ENCODE assay signal across 15 cellular contexts in the genomic region with DNA sequence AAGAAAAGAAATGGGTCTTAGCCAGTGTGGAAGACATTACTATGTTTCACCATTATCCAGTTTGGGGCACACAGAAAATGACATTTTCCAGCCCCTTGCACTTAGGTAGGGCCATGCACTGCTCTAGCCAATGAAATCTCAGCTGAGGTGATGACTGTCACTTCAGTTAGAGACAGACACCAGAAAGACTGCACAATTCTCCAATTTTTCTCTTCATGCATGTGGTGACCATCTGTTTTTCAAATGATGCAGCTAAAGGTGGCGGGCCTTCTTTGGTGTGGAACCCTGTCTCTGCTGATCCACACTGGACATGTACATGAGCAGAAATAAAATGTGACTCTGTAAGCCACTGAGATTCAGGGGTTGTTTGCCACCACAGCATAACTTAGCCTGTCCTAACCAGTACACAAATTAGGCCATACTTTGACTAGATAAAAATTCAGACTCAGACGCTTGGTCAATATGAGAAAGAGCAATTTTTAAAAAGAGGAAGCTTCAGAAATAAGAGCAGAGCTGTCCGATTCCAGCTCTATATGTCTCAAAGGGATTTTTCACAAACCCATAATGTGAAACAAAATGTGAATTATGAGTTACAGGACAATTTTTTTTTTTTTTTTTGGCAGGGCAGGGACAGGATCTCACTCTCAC. TPM values are rescaled to one million over a fixed set of nuclear protein-coding genes. Genes with fewer than 3 reads are reported as not detected.
DNase-seq lines count a peak whose midpoint lies in the region; ATAC-seq, FAIRE-seq and TF ChIP-seq lines count a peak whose summit lies in the region.
"Had no signal": no experiment of that assay in that cellular context is flagged by ENCODE, and none has a peak within 500 bp of the region (broad histone marks: within the 10 kb centered on the region; RNA-seq: fewer than 3 reads in every experiment).

No MANE protein-coding gene starts in this region.

- H3F3A ChIP-seq in smooth muscle cell (ENCODE audit: low read depth) = no peaks in the 10 kb centered on the region

- peak; percentile 76 for FAIRE-seq in GM12892 (lab: Jason Lieb, UNC)
- FAIRE-seq: TTC549 had no signal

- H3K9me3 ChIP-seq in smooth muscle cell (replicated peaks; ENCODE audit: low read depth) = no peaks in the 10 kb centered on the region

- no peak overlapping the region for H3K4me2 ChIP-seq in smooth muscle cell

- H4K20me1 ChIP-seq in smooth muscle cell (ENCODE audit: low read depth) = no peaks in the 10 kb centered on the region

- DNase-seq in GM12892 (ENCODE audit: insufficient read length) = peak; percentile 23
- no peak for DNase-seq in activated CD8-positive, alpha-beta memory T cell treated with anti-CD3 and anti-CD28 coated beads for 24 hours
- no peak for DNase-seq in smooth muscle cell (lab: John Stamatoyannopoulos, UW; ENCODE audit: unreplicated experiment)
- no peak for DNase-seq in activated gamma-delta T cell (lab: John Stamatoyannopoulos, UW)
- DNase-seq: activated naive CD8-positive, alpha-beta T cell treated with anti-CD3 and anti-CD28 coated beads for 36 hours; left ventricle myocardium superior; natural killer cell; NCI-H510A treated with DMSO at 0.1 percent for 48 hours; stimulated activated CD4-positive, alpha-beta T cell treated with anti-CD3 and anti-CD28 coated beads, Interleukin-1b, Interleukin-23, amount 100 ng/mL, for 48 hours had no signal

- H3K27me3 ChIP-seq in smooth muscle cell (ENCODE audit: low read depth) = no peaks in the 10 kb centered on the region

- no peak overlapping the region for H3K9ac ChIP-seq in smooth muscle cell (ENCODE audit: low read depth)

- peak overlapping the region; percentile 54 for H3K27ac ChIP-seq in cingulate gyrus (ENCODE audit: low read depth, low read length)
- H3K27ac ChIP-seq in smooth muscle cell (ENCODE audit: low read depth) = no peak overlapping the region

- no peak for TF ChIP-seq POLR2A in GM12892 (IDR thresholded peaks at IDR 0.05; ENCODE audit: low read depth, low read length)

- no peaks in the 10 kb centered on the region for H3K36me3 ChIP-seq in smooth muscle cell (ENCODE audit: low read depth)

- ATAC-seq in GM21723 (IDR thresholded peaks at IDR 0.05; ENCODE audit: unreplicated experiment) (peak; percentile 63), HG03565 (IDR thresholded peaks at IDR 0.05; ENCODE audit: unreplicated experiment) (peak; percentile 52), GM19324 (IDR thresholded peaks at IDR 0.05; ENCODE audit: low FRiP score, unreplicated experiment) (no peak)
- ATAC-seq: left ventricle myocardium superior, natural killer cell, Right ventricle myocardium inferior had no signal

- H2AFZ ChIP-seq in smooth muscle cell (ENCODE audit: low read depth) = no peak overlapping the region

- H3K4me1 ChIP-seq in smooth muscle cell (ENCODE audit: low read depth) = no peaks in the 10 kb centered on the region

- no peak overlapping the region for H3K4me3 ChIP-seq in smooth muscle cell

- no peaks in the 10 kb centered on the region for H3K79me2 ChIP-seq in smooth muscle cell (ENCODE audit: low read depth)

- TF ChIP-seq CTCF in smooth muscle cell (IDR thresholded peaks at IDR 0.05; ENCODE audit: borderline replicate concordance, insufficient read depth, poor library complexity, severe bottlenecking) = no peak

- WGBS in smooth muscle cell (ENCODE audit: low lambda C conversion rate) = 100% methylated on average over 3 of the region's 3 CpGs

RNA-seq across cellular contexts. Expression of a gene that starts 6.7 kb away (rescaled TPM):
- 1.6 TPM for polyA plus RNA-seq in GM12892 (2012; ENCODE audit: missing spikeins)
- total RNA-seq in smooth muscle cell = 4.5 and 8.6 TPM in 2 replicates
- polyA plus RNA-seq in smooth muscle cell = 2.6 and 4.7 TPM in 2 replicates

RNA-seq across cellular contexts. Expression of a gene that starts 7.2 kb away (rescaled TPM):
- 62.5 TPM for polyA plus RNA-seq in GM12892 (2012; ENCODE audit: missing spikeins)
- 155 and 161 TPM in 2 replicates for total RNA-seq in smooth muscle cell
- polyA plus RNA-seq in smooth muscle cell = 49.4 and 57.5 TPM in 2 replicates

RNA-seq across cellular contexts. Expression of a gene that starts 55.5 kb away (rescaled TPM):
- polyA plus RNA-seq in GM12892 (2012; ENCODE audit: missing spikeins) = not detected
- total RNA-seq in smooth muscle cell = not detected in 2 replicates
- 1.5 TPM in 1 of 2 replicates, not detected in the other for polyA plus RNA-seq in smooth muscle cell
- total RNA-seq: activated naive CD8-positive, alpha-beta T cell treated with anti-CD3 and anti-CD28 coated beads for 36 hours; natural killer cell had no signal
